In the genomic region with DNA sequence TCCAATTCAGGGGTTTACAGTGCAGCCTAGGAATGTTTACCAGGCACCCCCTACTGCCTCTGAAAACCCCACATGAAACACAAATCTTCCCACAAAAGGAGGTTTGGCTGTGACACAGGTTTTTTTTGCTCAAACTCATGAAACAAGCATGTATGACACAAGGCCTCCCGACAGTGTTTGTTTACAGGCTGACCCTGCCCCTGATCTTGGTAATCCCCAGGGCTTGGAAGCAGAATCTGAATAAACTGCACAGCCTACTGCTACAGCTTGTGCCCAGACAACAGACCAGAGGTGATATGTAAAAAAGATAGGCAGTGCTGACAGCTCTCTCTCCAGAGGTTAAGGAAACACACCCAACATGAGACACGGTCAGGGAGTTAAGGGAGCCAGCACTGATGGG, we compare ENCODE assay signal across 10 cellular contexts.
DNase-seq lines count a peak whose midpoint lies in the region; ATAC-seq and TF ChIP-seq lines count a peak whose summit lies in the region.
"Had no signal": no experiment of that assay in that cellular context is flagged by ENCODE, and none has a peak within 500 bp of the region (broad histone marks: within the 10 kb centered on the region; RNA-seq: fewer than 3 reads in every experiment).

No MANE protein-coding gene starts in this region.

- H3K4me3 ChIP-seq in body of pancreas, result no peak overlapping the region
- H3K4me3 ChIP-seq in upper lobe of right lung, result no peak overlapping the region
- no peak overlapping the region for H3K4me3 ChIP-seq in transverse colon

- H3K27ac ChIP-seq in body of pancreas (no peak overlapping the region), upper lobe of right lung (no peak overlapping the region), transverse colon (no peak overlapping the region)

- H3K4me1 ChIP-seq in body of pancreas (peaks cover 5% of the 10 kb centered on the region), upper lobe of right lung (no peaks in the 10 kb centered on the region), transverse colon (peaks cover 0 to 7% (median 0%) of the 10 kb centered on the region in 4 donors)

- no peaks in the 10 kb centered on the region for H3K27me3 ChIP-seq in body of pancreas
- no peaks in the 10 kb centered on the region for H3K27me3 ChIP-seq in upper lobe of right lung
- H3K27me3 ChIP-seq in transverse colon, result no peaks in the 10 kb centered on the region

- WGBS in body of pancreas, 2 donors, result 15 to 29% methylated on average over 2 of the region's 2 CpGs
- WGBS in transverse colon (ENCODE audit: low coverage in 1 of 2), 2 donors, result 56 to 61% methylated on average over 2 of the region's 2 CpGs

- no peak for TF ChIP-seq CTCF in body of pancreas (IDR thresholded peaks at IDR 0.05)
- TF ChIP-seq CTCF in upper lobe of right lung (IDR thresholded peaks at IDR 0.05), result no peak
- TF ChIP-seq CTCF in transverse colon (IDR thresholded peaks at IDR 0.05), result no peak

- intact Hi-C loops in Right ventricle myocardium inferior (cut with DNase I) (no loop called here), cardiac septum (cut with DNase I) (no loop called here), body of pancreas (cut with DNase I) (no loop called here), upper lobe of right lung (cut with DNase I) (no loop called here), transverse colon (cut with DNase I; ENCODE audit: low total_unique reads) (no loop called here)

- in situ Hi-C loops in transverse colon (cut with MboI; ENCODE audit: low pct_ligation_motif_present in 1 of 4, low pct_unique_long_range_greater_than_20kb in 1 of 4, low sequenced_read_pairs in 3 of 4) (no loop called here), ACHN (cut with HindIII; ENCODE audit: low pct_ligation_motif_present, low pct_unique_long_range_greater_than_20kb, low sequenced_read_pairs) (no loop called here)

- H3K9me3 ChIP-seq in body of pancreas (no peaks in the 10 kb centered on the region), upper lobe of right lung (no peaks in the 10 kb centered on the region), transverse colon (no peaks in the 10 kb centered on the region)

- no peak for DNase-seq in Right ventricle myocardium inferior (ENCODE audit: missing footprints)
- DNase-seq in cardiac septum (ENCODE audit: low spot score), result no peak
- DNase-seq in body of pancreas, result no peak
- peak; percentile 70 for DNase-seq in islet precursor cell
- no peak for DNase-seq in upper lobe of right lung
- DNase-seq in superior temporal gyrus (ENCODE audit: extremely low spot score), result no peak
- no peak for DNase-seq in transverse colon
- DNase-seq in ACHN, result no peak
- DNase-seq: 8988T; activated naive CD4-positive, alpha-beta T cell treated with anti-CD3 and anti-CD28 coated beads for 36 hours had no signal

- peak; percentile 85 for ATAC-seq in Right ventricle myocardium inferior
- peak; percentile 38 for ATAC-seq in body of pancreas
- ATAC-seq in upper lobe of right lung, result peak; percentile 14

- no peaks in the 10 kb centered on the region for H3K36me3 ChIP-seq in body of pancreas (replicated peaks in 1 of 2; ENCODE audit: insufficient read depth in 1 of 2, low read depth in 2 of 2)
- H3K36me3 ChIP-seq in upper lobe of right lung, result peaks cover 19% of the 10 kb centered on the region
- H3K36me3 ChIP-seq in transverse colon, result no peaks in the 10 kb centered on the region

- TF ChIP-seq POLR2A in body of pancreas (IDR thresholded peaks at IDR 0.05) (no peak), transverse colon (IDR thresholded peaks at IDR 0.05) (no peak)

- TF ChIP-seq EP300 in transverse colon (IDR thresholded peaks at IDR 0.05; ENCODE audit: low read depth), result no peak

Comparison
In these comparisons a context has a peak if more than half of its experiments do, and no peak if none do; other contexts are left out.
1. ATAC-seq: peak in every context shown above with its lines; median percentile 85 in Right ventricle myocardium inferior; 38 in body of pancreas; 14 in upper lobe of right lung.